ENCODE assay signal across 30 cellular contexts in genomic region chr10:20892796-20893195, GRCh38. TPM values are rescaled to one million over a fixed set of nuclear protein-coding genes. Genes with fewer than 3 reads are reported as not detected.
"Had no signal": no experiment of that assay in that cellular context is flagged by ENCODE, and none has a peak within 500 bp of the region (broad histone marks: within the 10 kb centered on the region; RNA-seq: fewer than 3 reads in every experiment).

No MANE protein-coding gene starts in this region.

- H3K27me3 Mint-ChIP-seq: activated naive CD4-positive, alpha-beta T cell treated with anti-CD3 and anti-CD28 coated beads, Interleukin-2, amount 50 U/mL, for 24 hours; activated naive CD8-positive, alpha-beta T cell treated with anti-CD3 and anti-CD28 coated beads, Interleukin-2, amount 50 U/mL, for 24 hours; activated T-cell treated with anti-CD3 and anti-CD28 coated beads, Interleukin-2, amount 50 U/mL, for 24 hours; activated T-helper 17 cell treated with anti-CD3 and anti-CD28 coated beads, Interleukin-2, amount 50 U/mL, for 72 hours; T-helper 17 cell had no signal

- H3K4me3 Mint-ChIP-seq: activated naive CD4-positive, alpha-beta T cell treated with anti-CD3 and anti-CD28 coated beads, Interleukin-2, amount 50 U/mL, for 24 hours; activated naive CD8-positive, alpha-beta T cell treated with anti-CD3 and anti-CD28 coated beads, Interleukin-2, amount 50 U/mL, for 24 hours; activated T-cell treated with anti-CD3 and anti-CD28 coated beads, Interleukin-2, amount 50 U/mL, for 24 hours; activated T-helper 17 cell treated with anti-CD3 and anti-CD28 coated beads, Interleukin-2, amount 50 U/mL, for 72 hours; nephron; T-helper 17 cell had no signal

- H3K27me3 ChIP-seq: body of pancreas, gastrocnemius medialis, pancreas, tibial nerve had no signal

- H3K36me3 Mint-ChIP-seq: activated naive CD4-positive, alpha-beta T cell treated with anti-CD3 and anti-CD28 coated beads, Interleukin-2, amount 50 U/mL, for 24 hours had no signal

- H3K9me3 ChIP-seq: body of pancreas, esophagus muscularis mucosa, gastrocnemius medialis, pancreas, prostate gland, SK-N-SH, spleen, tibial nerve had no signal

- H3K9me3 Mint-ChIP-seq: activated naive CD4-positive, alpha-beta T cell treated with anti-CD3 and anti-CD28 coated beads, Interleukin-2, amount 50 U/mL, for 24 hours; activated naive CD8-positive, alpha-beta T cell treated with anti-CD3 and anti-CD28 coated beads, Interleukin-2, amount 50 U/mL, for 24 hours; activated T-cell treated with anti-CD3 and anti-CD28 coated beads, Interleukin-2, amount 50 U/mL, for 24 hours; nephron had no signal

- H3K4me1 ChIP-seq: body of pancreas, esophagus muscularis mucosa, gastrocnemius medialis, pancreas, prostate gland, spleen, tibial nerve had no signal

- ATAC-seq: activated CD4-positive, CD25-positive, alpha-beta regulatory T cell treated with anti-CD3 and anti-CD28 coated beads, Interleukin-2, amount 50 U/mL, for 24 hours; activated naive CD8-positive, alpha-beta T cell treated with anti-CD3 and anti-CD28 coated beads, Interleukin-2, amount 50 U/mL, for 24 hours; activated T-helper 17 cell treated with anti-CD3 and anti-CD28 coated beads, Interleukin-2, amount 50 U/mL, for 72 hours; body of pancreas; gastrocnemius medialis; pancreas; T-helper 17 cell had no signal

- H3K4me1 Mint-ChIP-seq: activated naive CD4-positive, alpha-beta T cell treated with anti-CD3 and anti-CD28 coated beads, Interleukin-2, amount 50 U/mL, for 24 hours; activated naive CD8-positive, alpha-beta T cell treated with anti-CD3 and anti-CD28 coated beads, Interleukin-2, amount 50 U/mL, for 24 hours; activated T-helper 17 cell treated with anti-CD3 and anti-CD28 coated beads, Interleukin-2, amount 50 U/mL, for 72 hours; T-helper 17 cell had no signal

- H3K4me3 ChIP-seq: body of pancreas, esophagus muscularis mucosa, gastrocnemius medialis, lung, pancreas, prostate gland, spleen, tibial nerve had no signal

- FAIRE-seq: kidney, pancreas had no signal

- H3K27ac Mint-ChIP-seq: activated naive CD4-positive, alpha-beta T cell treated with anti-CD3 and anti-CD28 coated beads, Interleukin-2, amount 50 U/mL, for 24 hours; activated naive CD8-positive, alpha-beta T cell treated with anti-CD3 and anti-CD28 coated beads, Interleukin-2, amount 50 U/mL, for 24 hours; activated T-cell treated with anti-CD3 and anti-CD28 coated beads, Interleukin-2, amount 50 U/mL, for 24 hours; activated T-helper 17 cell treated with anti-CD3 and anti-CD28 coated beads, Interleukin-2, amount 50 U/mL, for 72 hours; nephron; T-helper 17 cell had no signal

- DNase-seq: activated CD4-positive, alpha-beta T cell treated with anti-CD3 and anti-CD28 coated beads for 48 hours; activated CD4-positive, alpha-beta T cell treated with anti-CD3 and anti-CD28 coated beads, Interleukin-2, amount 50 U/mL, for 48 hours; activated CD8-positive, alpha-beta memory T cell treated with anti-CD3 and anti-CD28 coated beads for 24 hours; activated CD8-positive, alpha-beta memory T cell treated with anti-CD3 and anti-CD28 coated beads, Interleukin-2, amount 50 U/mL, for 4 hours; activated naive CD8-positive, alpha-beta T cell treated with anti-CD3 and anti-CD28 coated beads, Interleukin-2, amount 50 U/mL, for 24 hours; activated T-cell treated with anti-CD3 and anti-CD28 coated beads, Interleukin-2, amount 50 U/mL, for 24 hours; body of pancreas; caudate nucleus; cortex of kidney; gastrocnemius medialis; glutamatergic neuron; hippocampal formation; kidney; pancreas; retina; SK-N-SH; spleen; stimulated activated naive CD4-positive, alpha-beta T cell; SW 1271; T-helper 17 cell; T1000; WERI-Rb-1 had no signal

- H3K27ac ChIP-seq: body of pancreas, esophagus muscularis mucosa, gastrocnemius medialis, pancreas, prostate gland, spleen, tibial nerve, WERI-Rb-1 had no signal

- H3K36me3 ChIP-seq: gastrocnemius medialis, prostate gland, spleen, tibial nerve, WERI-Rb-1 had no signal

RNA-seq across cellular contexts. Expression of gene NEBL, which starts 4.3 kb away (rescaled TPM):
- total RNA-seq: activated T-helper 17 cell treated with anti-CD3 and anti-CD28 coated beads, Interleukin-2, amount 50 U/mL, for 72 hours; T-helper 17 cell had no signal
